ENCODE assay signal across 13 cellular contexts in the genomic region with DNA sequence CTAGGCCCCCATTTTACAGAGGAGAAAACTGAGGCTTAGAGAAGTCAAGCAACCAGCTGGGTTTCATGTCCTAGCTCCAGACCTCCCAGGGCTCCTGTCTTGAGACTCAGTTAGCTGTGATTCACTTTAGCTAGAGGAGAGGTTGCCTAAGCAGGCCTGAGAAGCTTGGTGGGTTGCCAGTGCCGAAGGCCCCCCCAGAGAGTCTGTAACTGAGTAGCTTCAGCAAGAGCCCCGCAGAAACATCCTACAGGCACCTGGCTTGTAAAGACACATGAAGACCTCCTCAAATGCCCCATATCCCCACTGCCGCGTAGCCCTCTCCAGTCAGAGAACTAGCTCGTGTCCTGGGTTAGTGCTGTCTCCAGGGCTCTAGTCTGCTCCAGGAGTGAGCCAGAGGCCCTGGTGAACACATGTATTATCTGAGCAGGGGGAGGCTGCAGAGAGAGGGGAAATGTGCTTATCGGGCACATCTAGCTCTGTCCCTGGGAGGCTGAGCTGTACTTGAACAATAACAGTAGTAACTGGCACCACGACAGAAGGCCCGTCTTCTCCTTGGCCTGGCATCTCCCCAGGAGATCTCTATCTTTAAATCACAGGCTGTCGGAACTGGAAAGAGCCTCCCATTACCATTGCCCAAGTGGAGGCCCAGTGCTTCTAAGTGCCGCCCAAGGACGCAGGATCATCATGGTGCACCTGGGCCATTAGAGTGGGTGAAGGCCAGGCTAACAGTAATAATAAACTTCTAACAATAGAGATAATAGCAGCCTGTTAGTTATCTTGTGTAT. TPM values are rescaled to one million over a fixed set of nuclear protein-coding genes. Genes with fewer than 3 reads are reported as not detected.
A peak's percentile ranks its signal among the peaks of the same experiment; 100 is the strongest.
DNase-seq lines count a peak whose midpoint lies in the region; ATAC-seq, FAIRE-seq and TF ChIP-seq lines count a peak whose summit lies in the region.
"Had no signal": no experiment of that assay in that cellular context is flagged by ENCODE, and none has a peak within 500 bp of the region (broad histone marks: within the 10 kb centered on the region; RNA-seq: fewer than 3 reads in every experiment).

No MANE protein-coding gene starts in this region.

- no peak overlapping the region for H3K4me3 Mint-ChIP-seq in T-cell
- H3K4me3 Mint-ChIP-seq: activated T-cell treated with anti-CD3 and anti-CD28 coated beads, Interleukin-2, amount 50 U/mL, for 24 hours; stimulated activated memory B cell treated with anti-CD40 and anti-IgM and Interleukin-4, amounts not matched to agents 10 μg/mL and 1 μg/mL and 100 μg/mL, for 72 hours had no signal

- peaks cover 6 to 9% of the 10 kb centered on the region in 2 donors for H3K27me3 Mint-ChIP-seq in T-cell

- POLR2A ChIA-PET in AG04450 (lab: Yijun Ruan, JAX): interaction anchor here (0.9 to 1.7 kb wide), 3 partner anchors 19 to 28 kb away, joined by 4 to 6 read pairs (median 4); no protein-coding TSS in a partner anchor
- POLR2A ChIA-PET in T-cell (lab: Charles Lee): interaction anchor here in 1 of 2 donors (0.6 kb wide), 1 partner anchor 657 kb away, joined by 6 read pairs; no protein-coding TSS in a partner anchor

- H3K27ac Mint-ChIP-seq in T-cell: no peak overlapping the region
- H3K27ac Mint-ChIP-seq: activated T-cell treated with anti-CD3 and anti-CD28 coated beads, Interleukin-2, amount 50 U/mL, for 24 hours; stimulated activated memory B cell treated with anti-CD40 and anti-IgM and Interleukin-4, amounts not matched to agents 10 μg/mL and 1 μg/mL and 100 μg/mL, for 72 hours had no signal

- ATAC-seq in HG03460 (IDR thresholded peaks at IDR 0.05; ENCODE audit: unreplicated experiment) (no peak), T-cell (replicated peaks in 1 of 4) (no peak)
- ATAC-seq: stimulated activated memory B cell treated with anti-CD40 and anti-IgM and Interleukin-4, amounts not matched to agents 10 μg/mL and 1 μg/mL and 100 μg/mL, for 72 hours had no signal

- DNase-seq in AG04450 (ENCODE audit: low read depth, low spot score): no peak
- DNase-seq in NCI-H2227 treated with DMSO at 0.1 percent for 48 hours (lab: John Stamatoyannopoulos, UW): peak; percentile 78
- no peak for DNase-seq in coronary artery (ENCODE audit: low spot score)
- DNase-seq in lung microvascular endothelial cell (ENCODE audit: low read depth in 2 of 2): peak; percentile 31 to 81
- DNase-seq in GM19239 (ENCODE audit: insufficient read length, low spot score): no peak
- no peak for DNase-seq in T-cell
- no peak for DNase-seq in HCEC 1CT
- DNase-seq: activated T-cell treated with anti-CD3 and anti-CD28 coated beads, Interleukin-2, amount 50 U/mL, for 24 hours; Karpas-422; NCI-H82; small intestine had no signal

- no peaks in the 10 kb centered on the region for H3K36me3 Mint-ChIP-seq in T-cell
- H3K36me3 Mint-ChIP-seq: stimulated activated memory B cell treated with anti-CD40 and anti-IgM and Interleukin-4, amounts not matched to agents 10 μg/mL and 1 μg/mL and 100 μg/mL, for 72 hours had no signal

- CTCF ChIA-PET in AG04450 (lab: Charles Lee) (interaction anchor here (0.6 to 1.5 kb wide), 4 partner anchors 24 to 33 kb away, joined by 3 to 7 read pairs (median 4); no protein-coding TSS in a partner anchor), T-cell (lab: Charles Lee) (no interaction called here)

- no peak for TF ChIP-seq CTCF in AG04450 (IDR thresholded peaks at IDR 0.05; ENCODE audit: low read depth, low read length)
- TF ChIP-seq CTCF in coronary artery (IDR thresholded peaks at IDR 0.05): no peak

- no peaks in the 10 kb centered on the region for H3K9me3 Mint-ChIP-seq in T-cell
- H3K9me3 Mint-ChIP-seq: activated T-cell treated with anti-CD3 and anti-CD28 coated beads, Interleukin-2, amount 50 U/mL, for 24 hours; stimulated activated memory B cell treated with anti-CD40 and anti-IgM and Interleukin-4, amounts not matched to agents 10 μg/mL and 1 μg/mL and 100 μg/mL, for 72 hours had no signal

- H3K9me3 ChIP-seq in AG04450 (ENCODE audit: control insufficient read depth, insufficient read depth, low read length): no peaks in the 10 kb centered on the region; the same call in 1 of the 2 replicates

- H3K4me3 ChIP-seq in AG04450 (ENCODE audit: low read depth, low read length) (no peak overlapping the region), coronary artery (no peak overlapping the region)

- FAIRE-seq in GM19239 (lab: Jason Lieb, UNC): no peak
- FAIRE-seq: small intestine had no signal

- H3K27ac ChIP-seq in AG04450 (ENCODE audit: low read depth, low read length): peak overlapping the region; percentile 47
- peak overlapping the region; percentile 21 to 75 for H3K27ac ChIP-seq in coronary artery

- H3K27me3 ChIP-seq in AG04450 (ENCODE audit: control insufficient read depth, insufficient read depth, low read length): no peaks in the 10 kb centered on the region

- no peaks in the 10 kb centered on the region for H3K4me1 Mint-ChIP-seq in T-cell

RNA-seq across cellular contexts. Expression of a gene that starts 28.9 kb away (rescaled TPM):
- 8.1 and 10.2 TPM in 2 replicates for polyA plus RNA-seq in AG04450 (2011; rRNA removed)
- polyA minus RNA-seq in AG04450 (2011; rRNA and poly(A)+ RNA removed): 9.0 and 10.9 TPM in 2 replicates
- total RNA-seq in lung microvascular endothelial cell (10.9 and 12.9 TPM in 2 replicates), T-cell (under 1 TPM in 4 of 5 donors, not detected in 1; 0.08 to 0.19 (median 0.12) TPM)

Comparison
In these comparisons a context has a peak if more than half of its experiments do, and no peak if none do; other contexts are left out.
1. DNase-seq: peak in NCI-H2227 treated with DMSO at 0.1 percent for 48 hours (single experiment) and lung microvascular endothelial cell (2 of 2); none in AG04450 (single experiment), coronary artery (single experiment), GM19239 (single experiment), T-cell (0 of 34) and HCEC 1CT (single experiment).
2. RNA of a gene that starts 28.9 kb away (total RNA-seq): 10.9 to 12.9 TPM in lung microvascular endothelial cell; 0.08 to 0.19 TPM in T-cell; every median in the first group is over 10 times any median in the second.